Comparison of ENCODE assay signal across 10 cellular contexts in genomic region chr9:132798817-132799790, GRCh38.
DNase-seq lines count a peak whose midpoint lies in the region; ATAC-seq, FAIRE-seq and TF ChIP-seq lines count a peak whose summit lies in the region.
"Had no signal": no experiment of that assay in that cellular context is flagged by ENCODE, and none has a peak within 500 bp of the region (broad histone marks: within the 10 kb centered on the region; RNA-seq: fewer than 3 reads in every experiment).

No MANE protein-coding gene starts in this region.

- H3K4me1 ChIP-seq in A673 (ENCODE audit: insufficient read depth, low read length, poor library complexity, severe bottlenecking): peaks cover 3% of the 10 kb centered on the region

- no peak overlapping the region for H3K4me3 Mint-ChIP-seq in mesothelial cell of epicardium
- H3K4me3 Mint-ChIP-seq: activated CD4-positive, alpha-beta T cell treated with anti-CD3 and anti-CD28 coated beads, Interleukin-2, amount 10 ng/mL, durations not matched to agents 7 days and 5 days; CD4-positive, CD25-positive, alpha-beta regulatory T cell had no signal

- H3K27me3 Mint-ChIP-seq in mesothelial cell of epicardium (ENCODE audit: low read depth): peaks cover 19% of the 10 kb centered on the region

- no peaks in the 10 kb centered on the region for H3K9me3 Mint-ChIP-seq in mesothelial cell of epicardium
- H3K9me3 Mint-ChIP-seq: activated CD4-positive, alpha-beta T cell treated with anti-CD3 and anti-CD28 coated beads, Interleukin-2, amount 10 ng/mL, durations not matched to agents 7 days and 5 days; CD4-positive, CD25-positive, alpha-beta regulatory T cell had no signal

- CTCF ChIA-PET in A673 (lab: Charles Lee): interaction anchor here (0.6 kb wide), 1 partner anchor 57 kb away, joined by 5 read pairs; no protein-coding TSS in a partner anchor

- ATAC-seq in HG03469 (IDR thresholded peaks at IDR 0.05; ENCODE audit: unreplicated experiment) (no peak), HG03460 (IDR thresholded peaks at IDR 0.05; ENCODE audit: unreplicated experiment) (no peak)

- peaks cover 16% of the 10 kb centered on the region for H3K27me3 ChIP-seq in A673 (replicated peaks; ENCODE audit: insufficient read depth, low read depth, low read length, poor library complexity)

- intact Hi-C loops in A673 (cut with micrococcal nuclease; ENCODE audit: unreplicated experiment): no loop called here

- POLR2A ChIA-PET in A673 (lab: Charles Lee; ENCODE audit: low non-redundant PET): no interaction called here

- no peak overlapping the region for H3K27ac ChIP-seq in A673 (ENCODE audit: low read depth, low read length, poor library complexity, severe bottlenecking)

- no peak overlapping the region for H3K27ac Mint-ChIP-seq in mesothelial cell of epicardium
- H3K27ac Mint-ChIP-seq: activated CD4-positive, alpha-beta T cell treated with anti-CD3 and anti-CD28 coated beads, Interleukin-2, amount 10 ng/mL, durations not matched to agents 7 days and 5 days had no signal

- TF ChIP-seq CTCF in A673 (conservative IDR thresholded peaks at IDR 0.05; ENCODE audit: low read depth, low read length): peak; percentile 26; the same call in 1 of the 2 replicates
- no peak for TF ChIP-seq CTCF in mesothelial cell of epicardium (IDR thresholded peaks at IDR 0.05; ENCODE audit: unreplicated experiment)

- BruUV-seq in A673 (replicated peaks; lab: Mats Ljungman, UMichigan): no TSS peak

- H3K36me3 ChIP-seq in A673 (ENCODE audit: insufficient read depth, low read length, poor library complexity, severe bottlenecking): no peaks in the 10 kb centered on the region

- H3K4me3 ChIP-seq in A673 (ENCODE audit: low read depth, low read length, poor library complexity, severe bottlenecking): no peak overlapping the region

- no peaks in the 10 kb centered on the region for H3K9me3 ChIP-seq in A673 (ENCODE audit: low read depth, low read length, poor library complexity, severe bottlenecking)

- H3K4me1 Mint-ChIP-seq in mesothelial cell of epicardium: peaks cover 10% of the 10 kb centered on the region
- H3K4me1 Mint-ChIP-seq: CD4-positive, CD25-positive, alpha-beta regulatory T cell had no signal

- peak; percentile 64 for FAIRE-seq in HTR-8/SVneo (lab: Jason Lieb, UNC)

- DNase-seq in A673 (ENCODE audit: low spot score): peak; percentile 22
- no peak for DNase-seq in HTR-8/SVneo (ENCODE audit: insufficient read length, low spot score)
- DNase-seq in UCSD-AML1 (lab: John Stamatoyannopoulos, UW; ENCODE audit: unreplicated experiment): peak; percentile 79
- peak; percentile 53 for DNase-seq in islet precursor cell
- DNase-seq in HCEC 1CT: no peak
- no peak for DNase-seq in mesothelial cell of epicardium (ENCODE audit: low spot score in 2 of 2, unreplicated experiment in 2 of 2)

- H3K36me3 Mint-ChIP-seq in mesothelial cell of epicardium: no peaks in the 10 kb centered on the region
- H3K36me3 Mint-ChIP-seq: CD4-positive, CD25-positive, alpha-beta regulatory T cell had no signal

Comparison
In these comparisons a context has a peak if more than half of its experiments do, and no peak if none do; other contexts are left out.
1. DNase-seq: peak in A673 (single experiment), UCSD-AML1 (single experiment) and islet precursor cell (single experiment); none in HTR-8/SVneo (single experiment), HCEC 1CT (single experiment) and mesothelial cell of epicardium (0 of 2).